ENCODE assay signal across 10 cellular contexts in genomic region chr3:5428607-5429516, GRCh38.
A peak's percentile ranks its signal among the peaks of the same experiment; 100 is the strongest.
DNase-seq lines count a peak whose midpoint lies in the region; ATAC-seq and TF ChIP-seq lines count a peak whose summit lies in the region.
"Had no signal": no experiment of that assay in that cellular context is flagged by ENCODE, and none has a peak within 500 bp of the region (broad histone marks: within the 10 kb centered on the region; RNA-seq: fewer than 3 reads in every experiment).

No MANE protein-coding gene starts in this region.

- DNase-seq in astrocyte of the spinal cord (ENCODE audit: low read depth, low spot score) = peak; percentile 51
- DNase-seq in stimulated activated naive CD4-positive, alpha-beta T cell (lab: John Stamatoyannopoulos, UW) = no peak
- no peak for DNase-seq in naive thymus-derived CD8-positive, alpha-beta T cell
- DNase-seq in Right ventricle myocardium inferior (ENCODE audit: missing footprints) = no peak
- no peak for DNase-seq in GF-D8 (lab: John Stamatoyannopoulos, UW)
- DNase-seq: foreskin fibroblast, NCI-H510A treated with DMSO at 0.1 percent for 48 hours had no signal

- intact Hi-C loops in Right ventricle myocardium inferior (cut with DNase I) = no loop called here

- peaks cover 4 to 20% (median 9%) of the 10 kb centered on the region in 4 donors for H3K4me1 Mint-ChIP-seq in naive thymus-derived CD8-positive, alpha-beta T cell

- H3K4me3 ChIP-seq in astrocyte of the spinal cord (ENCODE audit: low read depth, low read length) = no peak overlapping the region

- H3K27ac Mint-ChIP-seq in naive thymus-derived CD8-positive, alpha-beta T cell = no peak overlapping the region

- ATAC-seq in GM18499 (IDR thresholded peaks at IDR 0.05; ENCODE audit: insufficient read depth, unreplicated experiment) = peak; percentile 80
- peak; percentile 79 for ATAC-seq in GM19467 (IDR thresholded peaks at IDR 0.05; ENCODE audit: unreplicated experiment)
- peak; percentile 86 for ATAC-seq in HG03159 (IDR thresholded peaks at IDR 0.05; ENCODE audit: unreplicated experiment)
- ATAC-seq in naive thymus-derived CD8-positive, alpha-beta T cell = no peak
- no peak for ATAC-seq in Right ventricle myocardium inferior

- H3K9me3 Mint-ChIP-seq in naive thymus-derived CD8-positive, alpha-beta T cell = no peaks in the 10 kb centered on the region

- POLR2A ChIA-PET in naive thymus-derived CD8-positive, alpha-beta T cell (lab: Charles Lee) = no interaction called here

- no peak for TF ChIP-seq CTCF in astrocyte of the spinal cord (IDR thresholded peaks at IDR 0.05; ENCODE audit: low read depth, low read length)

- in situ Hi-C loops in astrocyte of the spinal cord (cut with HindIII; ENCODE audit: low sequenced_read_pairs) = no loop called here

- no peaks in the 10 kb centered on the region for H3K36me3 Mint-ChIP-seq in naive thymus-derived CD8-positive, alpha-beta T cell

- H3K27me3 Mint-ChIP-seq in naive thymus-derived CD8-positive, alpha-beta T cell = peaks cover 0 to 24% (median 8%) of the 10 kb centered on the region in 5 donors

- H3K4me3 Mint-ChIP-seq in naive thymus-derived CD8-positive, alpha-beta T cell = no peak overlapping the region

Comparison
In these comparisons a context has a peak if more than half of its experiments do, and no peak if none do; other contexts are left out.
1. ATAC-seq: peak in GM18499 (single experiment), GM19467 (single experiment) and HG03159 (single experiment); none in naive thymus-derived CD8-positive, alpha-beta T cell (0 of 2) and Right ventricle myocardium inferior (single experiment).